ENCODE assay signal across 8 cellular contexts in the genomic region with DNA sequence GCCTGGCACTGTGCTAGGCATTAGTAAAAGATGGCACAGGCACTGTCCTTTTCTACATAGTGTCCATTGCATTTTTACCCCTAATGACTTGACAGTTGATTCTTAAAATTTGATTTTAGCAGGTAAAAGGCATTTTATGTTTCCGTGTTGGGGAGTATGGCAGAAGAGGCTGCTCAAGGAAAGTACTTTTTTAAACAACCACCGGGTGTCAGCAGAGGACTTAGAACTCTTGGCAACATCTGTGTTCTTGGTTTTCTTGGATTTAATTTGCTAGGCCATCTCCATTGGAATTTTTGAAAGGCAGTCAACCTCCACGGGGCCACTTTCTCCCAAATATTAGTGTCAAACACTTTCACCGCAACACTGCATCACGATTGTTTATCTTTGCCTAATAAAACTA.
DNase-seq lines count a peak whose midpoint lies in the region; ATAC-seq, FAIRE-seq and TF ChIP-seq lines count a peak whose summit lies in the region.

No MANE protein-coding gene starts in this region.

- intact Hi-C loops in mammary epithelial cell (cut with micrococcal nuclease) = loop anchor here (2.0 to 10.0 kb wide), 6 partner anchors 88 to 1981 kb away; partner anchors contain the start of gene CXorf38

- no peak overlapping the region for H3K4me3 ChIP-seq in mammary epithelial cell (replicated peaks in 1 of 3; ENCODE audit: insufficient read depth in 1 of 3, low read depth in 2 of 3, low read length in 3 of 3)
- no peak overlapping the region for H3K4me3 ChIP-seq in MG63

- H3K4me1 ChIP-seq in mammary epithelial cell (ENCODE audit: insufficient read depth, low read length) = no peaks in the 10 kb centered on the region

- TF ChIP-seq CTCF in mammary epithelial cell (conservative IDR thresholded peaks at IDR 0.05 in 1 of 2, IDR thresholded peaks at IDR 0.05 in 1 of 2; ENCODE audit: extremely low read depth in 1 of 2, insufficient read depth in 1 of 2, low read depth in 1 of 2, low read length in 2 of 2) = peak; percentile 31 to 56

- no peak overlapping the region for H3K4me2 ChIP-seq in mammary epithelial cell (ENCODE audit: insufficient read depth, low read depth, low read length)

- WGBS in mammary epithelial cell (ENCODE audit: low coverage, missing lambda C conversion rate) = 14% methylated on average over 5 of the region's 5 CpGs

- H3K36me3 ChIP-seq in mammary epithelial cell (ENCODE audit: insufficient read depth, low read length) = no peaks in the 10 kb centered on the region
- H3K36me3 ChIP-seq in MG63 = no peaks in the 10 kb centered on the region

- H4K20me1 ChIP-seq in mammary epithelial cell (ENCODE audit: insufficient read depth, low read length) = no peaks in the 10 kb centered on the region

- ATAC-seq in GM18498 (IDR thresholded peaks at IDR 0.05; ENCODE audit: unreplicated experiment) = no peak

- H3K9ac ChIP-seq in mammary epithelial cell (ENCODE audit: insufficient read depth, low read length) = no peak overlapping the region

- H3K9me3 ChIP-seq in mammary epithelial cell (replicated peaks; ENCODE audit: insufficient read depth, low read length) (no peaks in the 10 kb centered on the region), MG63 (no peaks in the 10 kb centered on the region)

- FAIRE-seq in A204.1 (lab: Jason Lieb, UNC) = peak; percentile 47

- peak; percentile 17 for DNase-seq in GM04504 (ENCODE audit: low read depth)
- DNase-seq in NCI-H2107 (lab: John Stamatoyannopoulos, UW) = peak; percentile 37
- peak; percentile 25 for DNase-seq in mammary epithelial cell
- peak; percentile 46 for DNase-seq in myocyte (ENCODE audit: low read depth)
- no peak for DNase-seq in MG63
- no peak for DNase-seq in stimulated activated CD4-positive, alpha-beta T cell treated with anti-CD3 and anti-CD28 coated beads, Interleukin-12 subunit alpha, Interleukin-12 subunit beta, amount 100 ng/mL, for 4 hours

- no TSS peak for BruUV-seq in mammary epithelial cell (replicated peaks; lab: Mats Ljungman, UMichigan)

- in situ Hi-C loops in mammary epithelial cell (cut with MboI; ENCODE audit: low sequenced_read_pairs in 2 of 2) = no loop called here

- CTCF ChIA-PET in mammary epithelial cell (lab: Charles Lee; ENCODE audit: low non-redundant PET) = no interaction called here

- dilution Hi-C loops in mammary epithelial cell (cut with HindIII; ENCODE audit: low sequenced_read_pairs) = no loop called here

- H3K27ac ChIP-seq in mammary epithelial cell (ENCODE audit: insufficient read depth, low read depth, low read length) = no peak overlapping the region

- no peaks in the 10 kb centered on the region for H3K79me2 ChIP-seq in mammary epithelial cell (ENCODE audit: insufficient read depth, low read length)

- H2AFZ ChIP-seq in mammary epithelial cell (ENCODE audit: low read depth, low read length) = no peak overlapping the region

- H3K27me3 ChIP-seq in mammary epithelial cell (ENCODE audit: insufficient read depth, low read length) (peaks cover 6% of the 10 kb centered on the region), MG63 (no peaks in the 10 kb centered on the region)

Comparison
In these comparisons a context has a peak if more than half of its experiments do, and no peak if none do; other contexts are left out.
1. DNase-seq: peak in GM04504 (single experiment), NCI-H2107 (single experiment), mammary epithelial cell (single experiment) and myocyte (single experiment); none in MG63 (single experiment) and stimulated activated CD4-positive, alpha-beta T cell treated with anti-CD3 and anti-CD28 coated beads, Interleukin-12 subunit alpha, Interleukin-12 subunit beta, amount 100 ng/mL, for 4 hours (single experiment).